ENCODE assay signal across 14 cellular contexts in genomic region chr11:22938691-22939090, GRCh38.
DNase-seq lines count a peak whose midpoint lies in the region; ATAC-seq lines count a peak whose summit lies in the region.
"Had no signal": no experiment of that assay in that cellular context is flagged by ENCODE, and none has a peak within 500 bp of the region (broad histone marks: within the 10 kb centered on the region; RNA-seq: fewer than 3 reads in every experiment).

No MANE protein-coding gene starts in this region.

- H3K36me3 ChIP-seq in CD4-positive, alpha-beta memory T cell (ENCODE audit: insufficient read depth, low read length): no peaks in the 10 kb centered on the region
- H3K36me3 ChIP-seq: BLaER1 treated with 17β-estradiol and CSF1 and Interleukin-3, amounts not matched to agents 10 nM and 100 nM had no signal

- peaks cover 2 to 11% (median 6%) of the 10 kb centered on the region in 8 donors for H3K9me3 Mint-ChIP-seq in CD4-positive, alpha-beta memory T cell

- no peak for ATAC-seq in GM21825 (IDR thresholded peaks at IDR 0.05; ENCODE audit: unreplicated experiment)

- no peak overlapping the region for H3K4me3 Mint-ChIP-seq in CD4-positive, alpha-beta memory T cell
- H3K4me3 Mint-ChIP-seq: CD4-positive, CD25-positive, alpha-beta regulatory T cell; IgD-negative memory B cell had no signal

- H3K4me3 ChIP-seq in CD4-positive, alpha-beta memory T cell (ENCODE audit: low read length in 2 of 2): no peak overlapping the region
- H3K4me3 ChIP-seq: BLaER1 treated with 17β-estradiol and CSF1 and Interleukin-3, amounts not matched to agents 10 nM and 100 nM had no signal

- POLR2A ChIA-PET in CD4-positive, alpha-beta memory T cell (lab: Charles Lee; ENCODE audit: partially characterized antibody): no interaction called here

- no peaks in the 10 kb centered on the region for H3K9me3 ChIP-seq in CD4-positive, alpha-beta memory T cell (ENCODE audit: control insufficient read depth in 1 of 2, low read length in 2 of 2)

- no peaks in the 10 kb centered on the region for H3K27me3 ChIP-seq in CD4-positive, alpha-beta memory T cell (ENCODE audit: insufficient read depth, low read length)
- H3K27me3 ChIP-seq: BLaER1 treated with 17β-estradiol and CSF1 and Interleukin-3, amounts not matched to agents 10 nM and 100 nM had no signal

- peak; percentile 11 for DNase-seq in A172 (ENCODE audit: low spot score)
- DNase-seq in LHCN-M2 (ENCODE audit: low read depth): peak; percentile 4
- peak; percentile 0 for DNase-seq in astrocyte of the hippocampus (ENCODE audit: low read depth, low spot score)
- DNase-seq in renal cortical epithelial cell (ENCODE audit: low read depth): peak; percentile 2
- no peak for DNase-seq in NCI-H1092 (lab: John Stamatoyannopoulos, UW)
- no peak for DNase-seq in CD4-positive, alpha-beta memory T cell
- DNase-seq: ACHN; CD4-positive, CD25-positive, alpha-beta regulatory T cell; DMS79; KG1 had no signal

- H3K4me1 Mint-ChIP-seq in CD4-positive, alpha-beta memory T cell: no peaks in the 10 kb centered on the region
- H3K4me1 Mint-ChIP-seq: CD4-positive, CD25-positive, alpha-beta regulatory T cell; IgD-negative memory B cell had no signal

- H3K4me1 ChIP-seq in CD4-positive, alpha-beta memory T cell (ENCODE audit: insufficient read depth, low read length): no peaks in the 10 kb centered on the region
- H3K4me1 ChIP-seq: BLaER1 treated with 17β-estradiol and CSF1 and Interleukin-3, amounts not matched to agents 10 nM and 100 nM had no signal

- peaks cover 0 to 5% of the 10 kb centered on the region in 2 donors for H3K36me3 Mint-ChIP-seq in CD4-positive, alpha-beta memory T cell
- H3K36me3 Mint-ChIP-seq: CD4-positive, CD25-positive, alpha-beta regulatory T cell had no signal

- no peaks in the 10 kb centered on the region for H3K27me3 Mint-ChIP-seq in CD4-positive, alpha-beta memory T cell
- H3K27me3 Mint-ChIP-seq: CD4-positive, CD25-positive, alpha-beta regulatory T cell; IgD-negative memory B cell had no signal

- no peak overlapping the region for H3K27ac ChIP-seq in CD4-positive, alpha-beta memory T cell (ENCODE audit: low read depth, low read length)
- H3K27ac ChIP-seq: 22Rv1; BLaER1 treated with 17β-estradiol and CSF1 and Interleukin-3, amounts not matched to agents 10 nM and 100 nM had no signal

- H3K27ac Mint-ChIP-seq in CD4-positive, alpha-beta memory T cell: no peak overlapping the region
- H3K27ac Mint-ChIP-seq: CD4-positive, CD25-positive, alpha-beta regulatory T cell; IgD-negative memory B cell had no signal

- CTCF ChIA-PET in CD4-positive, alpha-beta memory T cell (lab: Charles Lee; ENCODE audit: partially characterized antibody): no interaction called here

- intact Hi-C loops in CD4-positive, alpha-beta memory T cell (cut with micrococcal nuclease): no loop called here

Comparison
In these comparisons a context has a peak if more than half of its experiments do, and no peak if none do; other contexts are left out.
1. DNase-seq: peak in A172 (single experiment), LHCN-M2 (single experiment), astrocyte of the hippocampus (single experiment) and renal cortical epithelial cell (single experiment); none in NCI-H1092 (single experiment) and CD4-positive, alpha-beta memory T cell (0 of 5).